Comparison of ENCODE assay signal across 9 cellular contexts in the genomic region with DNA sequence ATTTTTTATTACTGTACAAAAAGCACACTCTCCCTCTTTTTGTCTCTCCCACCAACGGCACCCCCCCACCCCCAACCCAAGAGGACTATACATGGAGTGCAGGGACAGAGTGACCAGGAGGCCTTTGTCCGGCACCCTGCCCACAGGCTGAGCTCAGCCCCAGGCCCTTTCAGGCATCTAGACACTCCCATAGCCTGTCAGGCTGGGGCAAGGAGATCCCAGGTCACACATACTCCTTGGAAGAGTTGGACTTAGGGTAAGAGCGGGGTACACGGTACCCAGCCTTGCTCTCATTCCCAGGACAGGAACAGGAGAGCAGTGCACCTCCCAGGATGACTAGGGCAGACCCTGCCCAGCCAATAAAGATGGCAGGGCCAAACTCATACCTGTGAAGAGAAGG. TPM values are rescaled to one million over a fixed set of nuclear protein-coding genes. Genes with fewer than 3 reads are reported as not detected.
DNase-seq lines count a peak whose midpoint lies in the region; ATAC-seq, FAIRE-seq and TF ChIP-seq lines count a peak whose summit lies in the region.
"Had no signal": no experiment of that assay in that cellular context is flagged by ENCODE, and none has a peak within 500 bp of the region (broad histone marks: within the 10 kb centered on the region; RNA-seq: fewer than 3 reads in every experiment).

No MANE protein-coding gene starts in this region.

- no peak for DNase-seq in CD8-positive, alpha-beta memory T cell
- DNase-seq in PC-9: no peak
- DNase-seq in endothelial cell of umbilical vein (ENCODE audit: low read depth, low spot score): no peak
- DNase-seq in nephron progenitor cell: no peak
- no peak for DNase-seq in sigmoid colon
- DNase-seq in GM03348 (ENCODE audit: low spot score): no peak
- DNase-seq in NCI-H1048 (lab: John Stamatoyannopoulos, UW): no peak
- DNase-seq: kidney glomerular epithelial cell had no signal

- H3K27me3 Mint-ChIP-seq in CD8-positive, alpha-beta memory T cell: peaks cover 4% of the 10 kb centered on the region in 2 donors
- H3K27me3 Mint-ChIP-seq in nephron progenitor cell (ENCODE audit: low read depth, poor library complexity): peaks cover 61% of the 10 kb centered on the region

- TF ChIP-seq CTCF in PC-9 (conservative IDR thresholded peaks at IDR 0.05) (no peak), endothelial cell of umbilical vein (IDR thresholded peaks at IDR 0.05; ENCODE audit: extremely low read depth in 1 of 2, insufficient read depth in 1 of 2, low read depth in 1 of 2, low read length in 2 of 2) (no peak), nephron progenitor cell (IDR thresholded peaks at IDR 0.05) (no peak), sigmoid colon (IDR thresholded peaks at IDR 0.05) (no peak)

- H3K27ac ChIP-seq in CD8-positive, alpha-beta memory T cell (ENCODE audit: low read depth, low read length): no peak overlapping the region
- peak overlapping the region; percentile 100 for H3K27ac ChIP-seq in PC-9
- H3K27ac ChIP-seq in endothelial cell of umbilical vein (ENCODE audit: insufficient read depth, low read depth, low read length): no peak overlapping the region
- H3K27ac ChIP-seq in sigmoid colon: no peak overlapping the region

- no peak overlapping the region for H3K4me3 ChIP-seq in CD8-positive, alpha-beta memory T cell (ENCODE audit: low read length)
- H3K4me3 ChIP-seq in PC-9 (peak overlapping the region; percentile 97), endothelial cell of umbilical vein (replicated peaks in 1 of 3; ENCODE audit: insufficient read depth in 1 of 3, low read depth in 1 of 3, low read length in 3 of 3) (no peak overlapping the region), sigmoid colon (no peak overlapping the region)

- peak overlapping the region in 6 of 8 donors; percentile 29 to 86 (median 65) for H3K27ac Mint-ChIP-seq in CD8-positive, alpha-beta memory T cell
- H3K27ac Mint-ChIP-seq in nephron progenitor cell: no peak overlapping the region

- intact Hi-C loops in PC-9 (cut with micrococcal nuclease; ENCODE audit: unreplicated experiment) (loop anchor here (5.0 kb wide), 5 partner anchors 47 to 582 kb away; partner anchors contain the start of genes EIF5A, POLR2A, SLC35G6 and TMEM256), endothelial cell of umbilical vein (cut with micrococcal nuclease) (loop anchor here (2.0 kb wide), 1 partner anchor 39 kb away; no protein-coding TSS in a partner anchor), sigmoid colon (cut with DNase I) (loop anchor here (5.0 kb wide), 2 partner anchors 42 to 82 kb away; no protein-coding TSS in a partner anchor)

- no peak overlapping the region for H3K9ac ChIP-seq in endothelial cell of umbilical vein (replicated peaks; ENCODE audit: extremely low read depth, insufficient read depth, low read length)

- H3K9me1 ChIP-seq in endothelial cell of umbilical vein (replicated peaks; ENCODE audit: control insufficient read depth, extremely low read depth, insufficient read depth, low read length): no peaks in the 10 kb centered on the region

- peaks cover 19% of the 10 kb centered on the region for H3K4me1 ChIP-seq in CD8-positive, alpha-beta memory T cell (ENCODE audit: insufficient read depth, low read length)
- H3K4me1 ChIP-seq in PC-9 (replicated peaks; ENCODE audit: insufficient read depth) (peaks cover 35% of the 10 kb centered on the region), endothelial cell of umbilical vein (ENCODE audit: control insufficient read depth, extremely low read depth, insufficient read depth, low read length) (peaks cover 26% of the 10 kb centered on the region), sigmoid colon (peaks cover 0 to 34% (median 25%) of the 10 kb centered on the region in 4 donors)

- H3K4me3 Mint-ChIP-seq in CD8-positive, alpha-beta memory T cell: peak overlapping the region in 4 of 7 donors; percentile 38 to 59 (median 46)
- H3K4me3 Mint-ChIP-seq in nephron progenitor cell: peak overlapping the region; percentile 52

- H4K20me1 ChIP-seq in PC-9 (ENCODE audit: insufficient read depth) (peaks cover 25% of the 10 kb centered on the region), endothelial cell of umbilical vein (replicated peaks; ENCODE audit: control insufficient read depth, extremely low read depth, insufficient read depth, low read length) (no peaks in the 10 kb centered on the region)

- peaks cover 2 to 34% (median 3%) of the 10 kb centered on the region in 3 donors for H3K36me3 Mint-ChIP-seq in CD8-positive, alpha-beta memory T cell
- peaks cover 35% of the 10 kb centered on the region for H3K36me3 Mint-ChIP-seq in nephron progenitor cell (ENCODE audit: low read depth)

- TF ChIP-seq POLR2A in endothelial cell of umbilical vein (IDR thresholded peaks at IDR 0.05; ENCODE audit: low read depth, low read length) (no peak), sigmoid colon (IDR thresholded peaks at IDR 0.05) (no peak)

- CTCF ChIA-PET in CD8-positive, alpha-beta memory T cell (lab: Charles Lee): interaction anchor here (1.4 kb wide), 1 partner anchor 39 kb away, joined by 3 read pairs; no protein-coding TSS in a partner anchor
- CTCF ChIA-PET in PC-9 (lab: Charles Lee): interaction anchor here (0.7 kb wide), 1 partner anchor 248 kb away, joined by 13 read pairs; no protein-coding TSS in a partner anchor
- CTCF ChIA-PET in endothelial cell of umbilical vein (lab: Charles Lee): interaction anchor here (0.6 to 1.5 kb wide), 3 partner anchors 36 to 372 kb away, joined by 3 read pairs; no protein-coding TSS in a partner anchor

- H3K9me3 ChIP-seq in CD8-positive, alpha-beta memory T cell (ENCODE audit: low read length): no peaks in the 10 kb centered on the region
- H3K9me3 ChIP-seq in PC-9 (ENCODE audit: insufficient read depth, low read depth) (no peaks in the 10 kb centered on the region), endothelial cell of umbilical vein (replicated peaks; ENCODE audit: control insufficient read depth, insufficient read depth, low read length) (no peaks in the 10 kb centered on the region), sigmoid colon (no peaks in the 10 kb centered on the region)

- H3K4me1 Mint-ChIP-seq in CD8-positive, alpha-beta memory T cell: peaks cover 23 to 32% (median 23%) of the 10 kb centered on the region in 3 donors
- peaks cover 22% of the 10 kb centered on the region for H3K4me1 Mint-ChIP-seq in nephron progenitor cell

- dilution Hi-C loops in endothelial cell of umbilical vein (cut with MboI; ENCODE audit: extremely low pct_ligation_motif_present, low sequenced_read_pairs): no loop called here

- POLR2A ChIA-PET in CD8-positive, alpha-beta memory T cell (lab: Charles Lee): interaction anchor here (0.6 to 1.1 kb wide), 2 partner anchors 69 to 1057 kb away, joined by 3 read pairs; partner anchors contain the start of gene NEURL4
- POLR2A ChIA-PET in PC-9 (lab: Charles Lee; ENCODE audit: unreplicated experiment): interaction anchor here (0.6 kb wide), 1 partner anchor 19 kb away, joined by 4 read pairs; no protein-coding TSS in a partner anchor
- POLR2A ChIA-PET in endothelial cell of umbilical vein (lab: Charles Lee): no interaction called here

- H3K4me2 ChIP-seq in PC-9 (peak overlapping the region; percentile 98), endothelial cell of umbilical vein (ENCODE audit: insufficient read depth, low read length) (no peak overlapping the region)

- FAIRE-seq in endothelial cell of umbilical vein (lab: Jason Lieb, UNC): no peak

- no peak overlapping the region for H2AFZ ChIP-seq in PC-9
- no peak overlapping the region for H2AFZ ChIP-seq in endothelial cell of umbilical vein (ENCODE audit: low read depth, low read length)

- no peak for TF ChIP-seq EP300 in sigmoid colon (IDR thresholded peaks at IDR 0.05)

- BruUV-seq in PC-9 (replicated peaks; lab: Mats Ljungman, UMichigan) (no TSS peak), endothelial cell of umbilical vein (replicated peaks; lab: Mats Ljungman, UMichigan) (TSS peak; percentile 14)

- 20 to 68% methylated on average over 4 of the region's 4 CpGs for WGBS in sigmoid colon, 2 donors

- H3F3A ChIP-seq in PC-9 (ENCODE audit: insufficient read depth, low read depth): peaks cover 83% of the 10 kb centered on the region

- H3K9me2 ChIP-seq in PC-9 (ENCODE audit: insufficient read depth): no peaks in the 10 kb centered on the region

- ATAC-seq in HG02870 (IDR thresholded peaks at IDR 0.05; ENCODE audit: unreplicated experiment): no peak

- H3K27me3 ChIP-seq in CD8-positive, alpha-beta memory T cell (ENCODE audit: insufficient read depth, low read length, poor library complexity, severe bottlenecking): no peaks in the 10 kb centered on the region
- H3K27me3 ChIP-seq in PC-9 (ENCODE audit: insufficient read depth, low read depth) (no peaks in the 10 kb centered on the region), endothelial cell of umbilical vein (ENCODE audit: control insufficient read depth in 2 of 2, insufficient read depth in 2 of 2, low read length in 2 of 2) (no peaks in the 10 kb centered on the region), sigmoid colon (peaks cover 28 to 51% (median 45%) of the 10 kb centered on the region in 3 donors)

- no peaks in the 10 kb centered on the region for H3K9me3 Mint-ChIP-seq in CD8-positive, alpha-beta memory T cell
- no peaks in the 10 kb centered on the region for H3K9me3 Mint-ChIP-seq in nephron progenitor cell

- H3K36me3 ChIP-seq in CD8-positive, alpha-beta memory T cell (ENCODE audit: insufficient read depth, low read length): no peaks in the 10 kb centered on the region
- H3K36me3 ChIP-seq in PC-9 (ENCODE audit: low read depth) (peaks cover 33% of the 10 kb centered on the region), endothelial cell of umbilical vein (ENCODE audit: control insufficient read depth in 2 of 2, extremely low read depth in 1 of 2, insufficient read depth in 2 of 2, low read length in 2 of 2) (peaks cover 3 to 17% of the 10 kb centered on the region in 2 experiments), sigmoid colon (peaks cover 5 to 48% (median 25%) of the 10 kb centered on the region in 4 donors)

- H3K79me2 ChIP-seq in PC-9 (ENCODE audit: low read depth): peaks cover 66% of the 10 kb centered on the region
- H3K79me2 ChIP-seq in endothelial cell of umbilical vein (ENCODE audit: control insufficient read depth, insufficient read depth, low read length): no peaks in the 10 kb centered on the region

RNA-seq across cellular contexts. Expression of gene CLDN7, which starts 2.1 kb away (rescaled TPM):
- total RNA-seq in CD8-positive, alpha-beta memory T cell: 1 to 10 TPM in 1 of 2 experiments, under 1 TPM in 1; 0.63 to 1.1 TPM
- polyA plus RNA-seq in CD8-positive, alpha-beta memory T cell: 2.1 TPM
- total RNA-seq in PC-9 (2021): 390 and 442 TPM in 2 replicates
- 25.4 and 27.9 TPM in 2 replicates for total RNA-seq in endothelial cell of umbilical vein
- polyA plus RNA-seq in endothelial cell of umbilical vein: 24.9 and 25.7 TPM in 2 replicates
- polyA plus RNA-seq in endothelial cell of umbilical vein (2011; cell fraction: cytosol; rRNA removed): 19.5 and 19.6 TPM in 2 replicates
- 112 and 119 TPM in 2 replicates for polyA plus RNA-seq in endothelial cell of umbilical vein (2011; cell fraction: nucleus; rRNA removed)
- polyA plus RNA-seq in endothelial cell of umbilical vein (2012): 33.4 and 61.0 TPM in 2 replicates
- 17.5 and 21.8 TPM in 2 replicates for polyA minus RNA-seq in endothelial cell of umbilical vein
- 7.2 TPM for polyA minus RNA-seq in endothelial cell of umbilical vein (2011; cell fraction: cytosol; rRNA and poly(A)+ RNA removed)
- polyA minus RNA-seq in endothelial cell of umbilical vein (2011; cell fraction: nucleus; rRNA and poly(A)+ RNA removed): 10.0 and 14.1 TPM in 2 replicates
- total RNA-seq in sigmoid colon: 1 to 10 TPM in 3 of 4 donors, not detected in 1; 1.1 to 2.6 (median 1.9) TPM
- polyA plus RNA-seq in sigmoid colon: 100 to 1,000 TPM; 181 to 963 (median 332) TPM

RNA-seq across cellular contexts. Expression of gene ELP5, which starts 8.1 kb away (rescaled TPM):
- 100 to 1,000 TPM; 106 to 111 TPM for total RNA-seq in CD8-positive, alpha-beta memory T cell
- 84.8 TPM for polyA plus RNA-seq in CD8-positive, alpha-beta memory T cell
- 31.8 and 45.1 TPM in 2 replicates for total RNA-seq in PC-9 (2021)
- total RNA-seq in endothelial cell of umbilical vein: 41.6 and 44.4 TPM in 2 replicates
- 53.3 and 54.7 TPM in 2 replicates for polyA plus RNA-seq in endothelial cell of umbilical vein
- 46.2 and 47.9 TPM in 2 replicates for polyA plus RNA-seq in endothelial cell of umbilical vein (2011; cell fraction: cytosol; rRNA removed)
- 46.2 and 47.3 TPM in 2 replicates for polyA plus RNA-seq in endothelial cell of umbilical vein (2011; cell fraction: nucleus; rRNA removed)
- 74.9 and 86.5 TPM in 2 replicates for polyA plus RNA-seq in endothelial cell of umbilical vein (2012)
- 28.5 and 31.9 TPM in 2 replicates for polyA minus RNA-seq in endothelial cell of umbilical vein
- 36.9 TPM for polyA minus RNA-seq in endothelial cell of umbilical vein (2011; cell fraction: cytosol; rRNA and poly(A)+ RNA removed)
- 14.5 and 14.6 TPM in 2 replicates for polyA minus RNA-seq in endothelial cell of umbilical vein (2011; cell fraction: nucleus; rRNA and poly(A)+ RNA removed)
- total RNA-seq in sigmoid colon: 10 to 100 TPM; 28.4 to 40.0 (median 34.2) TPM
- 10 to 100 TPM; 32.4 to 70.9 (median 42.9) TPM for polyA plus RNA-seq in sigmoid colon

RNA-seq across cellular contexts. Expression of gene CTDNEP1, which starts 8.6 kb away (rescaled TPM):
- total RNA-seq in CD8-positive, alpha-beta memory T cell: 100 to 1,000 TPM; 224 to 240 TPM
- polyA plus RNA-seq in CD8-positive, alpha-beta memory T cell: 57.1 TPM
- total RNA-seq in PC-9 (2021) (173 and 203 TPM in 2 replicates), endothelial cell of umbilical vein (143 and 145 TPM in 2 replicates), sigmoid colon (10 to 100 TPM; 43.9 to 76.4 (median 53.0) TPM)
- polyA plus RNA-seq in endothelial cell of umbilical vein (130 and 137 TPM in 2 replicates), sigmoid colon (100 to 1,000 TPM in 1 of 3 donors, 10 to 100 TPM in 2; 80.2 to 110 (median 82.9) TPM)
- 145 and 152 TPM in 2 replicates for polyA plus RNA-seq in endothelial cell of umbilical vein (2011; cell fraction: cytosol; rRNA removed)
- polyA plus RNA-seq in endothelial cell of umbilical vein (2011; cell fraction: nucleus; rRNA removed): 102 and 104 TPM in 2 replicates
- polyA plus RNA-seq in endothelial cell of umbilical vein (2012): 143 and 202 TPM in 2 replicates
- polyA minus RNA-seq in endothelial cell of umbilical vein: 126 and 155 TPM in 2 replicates
- polyA minus RNA-seq in endothelial cell of umbilical vein (2011; cell fraction: cytosol; rRNA and poly(A)+ RNA removed): 115 TPM
- 33.9 and 56.3 TPM in 2 replicates for polyA minus RNA-seq in endothelial cell of umbilical vein (2011; cell fraction: nucleus; rRNA and poly(A)+ RNA removed)

RNA-seq across cellular contexts. Expression of gene GABARAP, which starts 17.9 kb away (rescaled TPM):
- 100 to 1,000 TPM; 156 to 165 TPM for total RNA-seq in CD8-positive, alpha-beta memory T cell
- 914 TPM for polyA plus RNA-seq in CD8-positive, alpha-beta memory T cell
- total RNA-seq in PC-9 (2021): 424 and 457 TPM in 2 replicates
- 401 and 403 TPM in 2 replicates for total RNA-seq in endothelial cell of umbilical vein
- 882 and 1,043 TPM in 2 replicates for polyA plus RNA-seq in endothelial cell of umbilical vein
- polyA plus RNA-seq in endothelial cell of umbilical vein (2011; cell fraction: cytosol; rRNA removed): 988 and 1,063 TPM in 2 replicates
- 256 and 296 TPM in 2 replicates for polyA plus RNA-seq in endothelial cell of umbilical vein (2011; cell fraction: nucleus; rRNA removed)
- polyA plus RNA-seq in endothelial cell of umbilical vein (2012): 713 and 850 TPM in 2 replicates
- 463 and 560 TPM in 2 replicates for polyA minus RNA-seq in endothelial cell of umbilical vein
- polyA minus RNA-seq in endothelial cell of umbilical vein (2011; cell fraction: cytosol; rRNA and poly(A)+ RNA removed): 104 TPM
- polyA minus RNA-seq in endothelial cell of umbilical vein (2011; cell fraction: nucleus; rRNA and poly(A)+ RNA removed): 70.2 and 73.2 TPM in 2 replicates
- 100 to 1,000 TPM; 147 to 645 (median 552) TPM for total RNA-seq in sigmoid colon
- polyA plus RNA-seq in sigmoid colon: 1,000 to 10,000 TPM in 2 of 3 donors, 100 to 1,000 TPM in 1; 572 to 1,215 (median 1,036) TPM

RNA-seq across cellular contexts. Expression of gene PHF23, which starts 20.9 kb away (rescaled TPM):
- 10 to 100 TPM; 48.0 to 51.9 TPM for total RNA-seq in CD8-positive, alpha-beta memory T cell
- 25.8 TPM for polyA plus RNA-seq in CD8-positive, alpha-beta memory T cell
- 64.5 and 65.8 TPM in 2 replicates for total RNA-seq in PC-9 (2021)
- 54.7 and 56.2 TPM in 2 replicates for total RNA-seq in endothelial cell of umbilical vein
- polyA plus RNA-seq in endothelial cell of umbilical vein: 35.6 and 39.0 TPM in 2 replicates
- polyA plus RNA-seq in endothelial cell of umbilical vein (2011; cell fraction: cytosol; rRNA removed): 47.8 and 49.9 TPM in 2 replicates
- polyA plus RNA-seq in endothelial cell of umbilical vein (2011; cell fraction: nucleus; rRNA removed): 30.3 and 34.1 TPM in 2 replicates
- polyA plus RNA-seq in endothelial cell of umbilical vein (2012): 43.1 and 51.2 TPM in 2 replicates
- polyA minus RNA-seq in endothelial cell of umbilical vein: 49.7 and 70.3 TPM in 2 replicates
- polyA minus RNA-seq in endothelial cell of umbilical vein (2011; cell fraction: cytosol; rRNA and poly(A)+ RNA removed): 19.5 TPM
- 10.4 and 11.5 TPM in 2 replicates for polyA minus RNA-seq in endothelial cell of umbilical vein (2011; cell fraction: nucleus; rRNA and poly(A)+ RNA removed)
- total RNA-seq in sigmoid colon: 10 to 100 TPM; 23.1 to 45.4 (median 35.4) TPM
- polyA plus RNA-seq in sigmoid colon: 10 to 100 TPM; 40.7 to 45.6 (median 45.1) TPM

Comparison
In these comparisons a context has a peak if more than half of its experiments do, and no peak if none do; other contexts are left out.
1. RNA of gene CLDN7, which starts 2.1 kb away (total RNA-seq): 390 to 442 TPM in PC-9; 25.4 to 27.9 TPM in endothelial cell of umbilical vein, 1.1 to 2.6 TPM in sigmoid colon and 0.63 to 1.1 TPM in CD8-positive, alpha-beta memory T cell; every median in the first group is over 10 times any median in the second.